30 cellular contexts compared by ENCODE assay signal in genomic region chr11:126542621-126543020, GRCh38.
"Had no signal": no experiment of that assay in that cellular context is flagged by ENCODE, and none has a peak within 500 bp of the region (broad histone marks: within the 10 kb centered on the region; RNA-seq: fewer than 3 reads in every experiment).

No MANE protein-coding gene starts in this region.

- H3K36me3 Mint-ChIP-seq: activated CD4-positive, alpha-beta memory T cell treated with anti-CD3 and anti-CD28 coated beads for 36 hours; activated naive CD4-positive, alpha-beta T cell treated with anti-CD3 and anti-CD28 coated beads, Interleukin-2, amount 50 U/mL, for 72 hours had no signal

- H3K4me3 Mint-ChIP-seq: activated B cell treated with CpG ODN at 0.5 μM for 24 hours; activated CD4-positive, alpha-beta memory T cell treated with anti-CD3 and anti-CD28 coated beads for 36 hours; activated naive CD4-positive, alpha-beta T cell treated with anti-CD3 and anti-CD28 coated beads for 36 hours; activated T-cell treated with anti-CD3 and anti-CD28 coated beads, Interleukin-2, amount 50 U/mL, for 4 hours; activated T-helper 1 cell treated with anti-CD3 and anti-CD28 coated beads, Interleukin-12 subunit alpha, Interleukin-12 subunit beta, Interleukin-2, Interleukin-4 antibody, amounts not matched to agents 30 ng/mL and 10 ng/mL and 1 ng/mL, durations not matched to agents 14 hours and 24 hours and 36 hours; central memory CD8-positive, alpha-beta T cell; T-helper 1 cell treated with Interleukin-12 subunit alpha and Interleukin-12 subunit beta and Interleukin-4 antibody, amounts not matched to agents 30 μg/mL and 1 μg/mL, for 36 hours; T-helper 2 cell treated with Interferon-gamma antibody and Interleukin-4, amounts not matched to agents 5 μg/mL and 100 μg/mL, for 36 hours had no signal

- H3K4me1 ChIP-seq: colonic mucosa had no signal

- H3K27ac Mint-ChIP-seq: activated B cell treated with CpG ODN at 0.5 μM for 24 hours; activated CD4-positive, alpha-beta memory T cell treated with anti-CD3 and anti-CD28 coated beads for 36 hours; activated naive CD4-positive, alpha-beta T cell treated with anti-CD3 and anti-CD28 coated beads for 36 hours; activated naive CD4-positive, alpha-beta T cell treated with anti-CD3 and anti-CD28 coated beads, Interleukin-2, amount 50 U/mL, for 72 hours; activated T-helper 1 cell treated with anti-CD3 and anti-CD28 coated beads, Interleukin-12 subunit alpha, Interleukin-12 subunit beta, Interleukin-2, Interleukin-4 antibody, amounts not matched to agents 30 ng/mL and 10 ng/mL and 1 ng/mL, durations not matched to agents 14 hours and 24 hours and 36 hours; T-helper 1 cell treated with Interleukin-12 subunit alpha and Interleukin-12 subunit beta and Interleukin-4 antibody, amounts not matched to agents 30 μg/mL and 1 μg/mL, for 36 hours; T-helper 2 cell treated with Interferon-gamma antibody and Interleukin-4, amounts not matched to agents 5 μg/mL and 100 μg/mL, for 36 hours had no signal

- H3K9me3 Mint-ChIP-seq: activated B cell treated with CpG ODN at 0.5 μM for 24 hours; activated CD4-positive, alpha-beta memory T cell treated with anti-CD3 and anti-CD28 coated beads for 36 hours; activated naive CD4-positive, alpha-beta T cell treated with anti-CD3 and anti-CD28 coated beads for 36 hours; activated naive CD4-positive, alpha-beta T cell treated with anti-CD3 and anti-CD28 coated beads, Interleukin-2, amount 50 U/mL, for 72 hours; activated T-cell treated with anti-CD3 and anti-CD28 coated beads, Interleukin-2, amount 50 U/mL, for 4 hours; activated T-helper 1 cell treated with anti-CD3 and anti-CD28 coated beads, Interleukin-12 subunit alpha, Interleukin-12 subunit beta, Interleukin-2, Interleukin-4 antibody, amounts not matched to agents 30 ng/mL and 10 ng/mL and 1 ng/mL, durations not matched to agents 14 hours and 24 hours and 36 hours; central memory CD8-positive, alpha-beta T cell; T-helper 1 cell treated with Interleukin-12 subunit alpha and Interleukin-12 subunit beta and Interleukin-4 antibody, amounts not matched to agents 30 μg/mL and 1 μg/mL, for 36 hours; T-helper 2 cell treated with Interferon-gamma antibody and Interleukin-4, amounts not matched to agents 5 μg/mL and 100 μg/mL, for 36 hours had no signal

- DNase-seq: activated B cell treated with CpG ODN at 0.5 μM for 24 hours; activated CD4-positive, alpha-beta memory T cell treated with anti-CD3 and anti-CD28 coated beads for 36 hours; activated CD4-positive, alpha-beta T cell treated with anti-CD3 and anti-CD28 coated beads for 4 hours; activated CD4-positive, alpha-beta T cell treated with anti-CD3 and anti-CD28 coated beads, Interleukin-2, amount 50 U/mL, for 1 hour; activated CD4-positive, CD25-positive, alpha-beta regulatory T cell treated with anti-CD3 and anti-CD28 coated beads, Interleukin-2, amount 50 U/mL, for 72 hours; activated CD8-positive, alpha-beta memory T cell treated with anti-CD3 and anti-CD28 coated beads, Interleukin-2, amount 50 U/mL, for 4 hours; activated gamma-delta T cell treated with Interleukin-2 at 50 U/mL for 16 hours; activated naive CD4-positive, alpha-beta T cell treated with anti-CD3 and anti-CD28 coated beads for 36 hours; activated T-cell treated with anti-CD3 and anti-CD28 coated beads for 4 hours; activated T-cell treated with anti-CD3 and anti-CD28 coated beads, Interleukin-2, amount 50 U/mL, for 4 hours; adrenal gland; colonic mucosa; MG63; NCI-H1092; NCI-H1436 treated with DMSO at 0.1 percent for 48 hours; NCI-H187; NCI-H2029 treated with DMSO at 0.1 percent for 48 hours; NCI-H2171 treated with DMSO at 0.1 percent for 48 hours; NCI-H2227 treated with DMSO at 0.1 percent for 48 hours; NCI-H446; NCI-H510A treated with DMSO at 0.1 percent for 48 hours; SHP77; SJCRH30 had no signal

- H3K4me1 Mint-ChIP-seq: activated B cell treated with CpG ODN at 0.5 μM for 24 hours; central memory CD8-positive, alpha-beta T cell had no signal

- ATAC-seq: activated naive CD4-positive, alpha-beta T cell treated with anti-CD3 and anti-CD28 coated beads, Interleukin-2, amount 50 U/mL, for 72 hours; activated T-cell treated with anti-CD3 and anti-CD28 coated beads, Interleukin-2, amount 50 U/mL, for 4 hours had no signal

- H3K36me3 ChIP-seq: adrenal gland, cardiac muscle cell, colonic mucosa, MG63, SJCRH30 had no signal

- H3K4me3 ChIP-seq: adrenal gland, cardiac muscle cell, colonic mucosa, MG63, SJCRH30, SK-N-MC had no signal

- H3K27me3 ChIP-seq: adrenal gland, colonic mucosa, MG63, SJCRH30 had no signal

- H3K27ac ChIP-seq: cardiac muscle cell, colonic mucosa, SJCRH30, SK-N-MC had no signal

- H3K9me3 ChIP-seq: adrenal gland, colonic mucosa, MG63, SJCRH30 had no signal
